15 cellular contexts compared by ENCODE assay signal in genomic region chr2:183614797-183615429, GRCh38.
A peak's percentile ranks its signal among the peaks of the same experiment; 100 is the strongest.
DNase-seq lines count a peak whose midpoint lies in the region; FAIRE-seq and TF ChIP-seq lines count a peak whose summit lies in the region.
"Had no signal": no experiment of that assay in that cellular context is flagged by ENCODE, and none has a peak within 500 bp of the region (broad histone marks: within the 10 kb centered on the region; RNA-seq: fewer than 3 reads in every experiment).

No MANE protein-coding gene starts in this region.

- H3K4me1 Mint-ChIP-seq in activated naive CD4-positive, alpha-beta T cell treated with anti-CD3 and anti-CD28 coated beads for 36 hours (ENCODE audit: low read depth): no peaks in the 10 kb centered on the region
- H3K4me1 Mint-ChIP-seq: memory B cell; stimulated activated effector memory CD8-positive, alpha-beta T cell treated with anti-CD3 and anti-CD28 coated beads, Interleukin-12 subunit alpha, Interleukin-12 subunit beta, amount 100 ng/mL, for 72 hours had no signal

- TF ChIP-seq CTCF in kidney (IDR thresholded peaks at IDR 0.05; ENCODE audit: borderline replicate concordance, extremely low read depth, insufficient read depth): no peak

- DNase-seq in DMS 273 treated with DMSO at 0.1 percent for 48 hours (lab: John Stamatoyannopoulos, UW): peak; percentile 49
- peak; percentile 94 for DNase-seq in NCI-H446 treated with DMSO at 0.1 percent for 48 hours (lab: John Stamatoyannopoulos, UW)
- DNase-seq in fibroblast of peridontal ligament (ENCODE audit: extremely low read depth): peak; percentile 20
- peak; percentile 7 for DNase-seq in occipital lobe (lab: John Stamatoyannopoulos, UW)
- DNase-seq in germinal center (ENCODE audit: low spot score): no peak
- no peak for DNase-seq in kidney
- no peak for DNase-seq in NOMO-1 treated with DMSO at 0.1 percent for 48 hours (lab: John Stamatoyannopoulos, UW; ENCODE audit: unreplicated experiment)
- no peak for DNase-seq in activated naive CD4-positive, alpha-beta T cell treated with anti-CD3 and anti-CD28 coated beads for 36 hours
- DNase-seq: activated CD4-positive, alpha-beta T cell treated with anti-CD3 and anti-CD28 coated beads for 48 hours; activated T-cell treated with anti-CD3 and anti-CD28 coated beads, Interleukin-2, amount 50 U/mL, for 72 hours; stimulated activated CD4-positive, alpha-beta T cell treated with anti-CD3 and anti-CD28 coated beads, Interleukin-2, amount 100 ng/mL, for 48 hours had no signal

- no peak overlapping the region for H3K27ac ChIP-seq in kidney (ENCODE audit: low read depth in 2 of 2, low read length in 2 of 2)
- H3K27ac ChIP-seq: ascending aorta had no signal

- no peaks in the 10 kb centered on the region for H3K27me3 Mint-ChIP-seq in activated naive CD4-positive, alpha-beta T cell treated with anti-CD3 and anti-CD28 coated beads for 36 hours (ENCODE audit: low read depth)

- no peak overlapping the region for H3K27ac Mint-ChIP-seq in activated naive CD4-positive, alpha-beta T cell treated with anti-CD3 and anti-CD28 coated beads for 36 hours
- H3K27ac Mint-ChIP-seq: activated T-cell treated with anti-CD3 and anti-CD28 coated beads, Interleukin-2, amount 50 U/mL, for 72 hours; memory B cell; stimulated activated effector memory CD8-positive, alpha-beta T cell treated with anti-CD3 and anti-CD28 coated beads, Interleukin-12 subunit alpha, Interleukin-12 subunit beta, amount 100 ng/mL, for 72 hours had no signal

- H3K4me3 ChIP-seq in kidney (ENCODE audit: low read length in 2 of 2): no peak overlapping the region
- H3K4me3 ChIP-seq: ascending aorta had no signal

- CTCF ChIA-PET in activated naive CD4-positive, alpha-beta T cell treated with anti-CD3 and anti-CD28 coated beads for 36 hours (lab: Charles Lee): interaction anchor here (1.1 kb wide), 1 partner anchor 366 kb away, joined by 4 read pairs; no protein-coding TSS in a partner anchor

- no peak overlapping the region for H3K4me3 Mint-ChIP-seq in activated naive CD4-positive, alpha-beta T cell treated with anti-CD3 and anti-CD28 coated beads for 36 hours
- H3K4me3 Mint-ChIP-seq: activated T-cell treated with anti-CD3 and anti-CD28 coated beads, Interleukin-2, amount 50 U/mL, for 72 hours; memory B cell; stimulated activated effector memory CD8-positive, alpha-beta T cell treated with anti-CD3 and anti-CD28 coated beads, Interleukin-12 subunit alpha, Interleukin-12 subunit beta, amount 100 ng/mL, for 72 hours had no signal

- no peaks in the 10 kb centered on the region for H3K36me3 Mint-ChIP-seq in activated naive CD4-positive, alpha-beta T cell treated with anti-CD3 and anti-CD28 coated beads for 36 hours (ENCODE audit: low read depth)
- H3K36me3 Mint-ChIP-seq: memory B cell; stimulated activated effector memory CD8-positive, alpha-beta T cell treated with anti-CD3 and anti-CD28 coated beads, Interleukin-12 subunit alpha, Interleukin-12 subunit beta, amount 100 ng/mL, for 72 hours had no signal

- no peak overlapping the region for H3K9ac ChIP-seq in kidney (ENCODE audit: low read length in 2 of 2)

- FAIRE-seq in kidney (lab: Jason Lieb, UNC): no peak
- FAIRE-seq: endometrium had no signal

- intact Hi-C loops in kidney (cut with DNase I): no loop called here
- intact Hi-C loops in activated naive CD4-positive, alpha-beta T cell treated with anti-CD3 and anti-CD28 coated beads for 36 hours (cut with micrococcal nuclease): no loop called here

- no peaks in the 10 kb centered on the region for H3K36me3 ChIP-seq in kidney (ENCODE audit: control insufficient read depth in 1 of 2, insufficient read depth in 2 of 2, low read length in 2 of 2)
- H3K36me3 ChIP-seq: ascending aorta had no signal

- peaks cover 13% of the 10 kb centered on the region for H3K9me3 Mint-ChIP-seq in activated naive CD4-positive, alpha-beta T cell treated with anti-CD3 and anti-CD28 coated beads for 36 hours

- H3K4me1 ChIP-seq in kidney (ENCODE audit: control insufficient read depth in 1 of 2, insufficient read depth in 1 of 2, low read depth in 1 of 2, low read length in 2 of 2): no peaks in the 10 kb centered on the region
- H3K4me1 ChIP-seq: ascending aorta had no signal

- H3K9me3 ChIP-seq in kidney (ENCODE audit: control insufficient read depth in 1 of 2, low read length in 2 of 2): no peaks in the 10 kb centered on the region

Comparison
In these comparisons a context has a peak if more than half of its experiments do, and no peak if none do; other contexts are left out.
1. DNase-seq: peak in DMS 273 treated with DMSO at 0.1 percent for 48 hours (single experiment), NCI-H446 treated with DMSO at 0.1 percent for 48 hours (single experiment), fibroblast of peridontal ligament (single experiment) and occipital lobe (single experiment); none in germinal center (single experiment), kidney (single experiment), NOMO-1 treated with DMSO at 0.1 percent for 48 hours (single experiment) and activated naive CD4-positive, alpha-beta T cell treated with anti-CD3 and anti-CD28 coated beads for 36 hours (single experiment).